ENCODE assay signal across 24 cellular contexts in the genomic region with DNA sequence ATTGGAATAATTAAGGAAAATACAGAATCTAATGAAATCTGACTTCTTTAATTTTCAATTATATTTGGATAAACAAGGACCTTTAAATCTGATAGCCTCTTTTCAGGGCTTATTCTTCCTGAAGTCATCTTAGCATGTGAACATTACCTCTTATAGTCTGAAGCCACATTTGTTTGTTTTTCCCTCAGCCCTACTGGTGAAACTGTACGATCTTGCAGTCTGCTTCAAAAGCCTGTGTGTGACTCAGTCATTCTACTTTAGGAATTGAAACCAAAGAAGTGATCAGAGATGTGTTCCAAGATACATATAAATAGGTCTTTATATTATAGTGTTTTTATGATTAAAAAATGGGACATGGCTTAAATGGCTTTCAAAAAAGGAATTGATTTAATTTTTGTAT.
DNase-seq lines count a peak whose midpoint lies in the region; ATAC-seq and TF ChIP-seq lines count a peak whose summit lies in the region.
"Had no signal": no experiment of that assay in that cellular context is flagged by ENCODE, and none has a peak within 500 bp of the region (broad histone marks: within the 10 kb centered on the region; RNA-seq: fewer than 3 reads in every experiment).

No MANE protein-coding gene starts in this region.

- H3K4me1 ChIP-seq in fibroblast of lung (ENCODE audit: control insufficient read depth, extremely low read depth, insufficient read depth, low read length) (no peaks in the 10 kb centered on the region), sigmoid colon (no peaks in the 10 kb centered on the region)
- H3K4me1 ChIP-seq: BLaER1 treated with 17β-estradiol and CSF1 and Interleukin-3, amounts not matched to agents 10 nM and 100 nM; thyroid gland had no signal

- no peak overlapping the region for H3K9ac ChIP-seq in fibroblast of lung (ENCODE audit: insufficient read depth, low read length)
- H3K9ac ChIP-seq: BLaER1 treated with 17β-estradiol and CSF1 and Interleukin-3, amounts not matched to agents 10 nM and 100 nM had no signal

- no peak overlapping the region for H2AFZ ChIP-seq in fibroblast of lung (ENCODE audit: low read length)

- no peak for TF ChIP-seq EP300 in sigmoid colon (IDR thresholded peaks at IDR 0.05)

- WGBS in sigmoid colon, 2 donors = 50 to 54% methylated on average over 1 of the region's 1 CpG

- H3K27me3 ChIP-seq in fibroblast of lung (ENCODE audit: control insufficient read depth, insufficient read depth, low read length) (no peaks in the 10 kb centered on the region), sigmoid colon (no peaks in the 10 kb centered on the region)
- H3K27me3 ChIP-seq: BLaER1 treated with 17β-estradiol and CSF1 and Interleukin-3, amounts not matched to agents 10 nM and 100 nM; thyroid gland had no signal

- peaks cover 0 to 6% (median 0%) of the 10 kb centered on the region in 6 donors for H3K9me3 Mint-ChIP-seq in immature natural killer cell
- H3K9me3 Mint-ChIP-seq: activated CD4-positive, alpha-beta memory T cell treated with anti-CD3 and anti-CD28 coated beads, Interleukin-2, amount 10 ng/mL, durations not matched to agents 7 days and 5 days; activated naive CD4-positive, alpha-beta T cell treated with anti-CD3 and anti-CD28 coated beads, Interleukin-2, amount 10 ng/mL, durations not matched to agents 7 days and 5 days; brain; dendritic cell treated with granulocyte-macrophage colony-stimulating factor and Interleukin-4, amounts not matched to agents 40 ng/mL and 50 ng/mL, for 4 days; mesothelial cell of epicardium; stimulated activated naive B cell treated with anti-CD40 and anti-IgM and Interleukin-4, amounts not matched to agents 10 μg/mL and 1 μg/mL and 100 μg/mL, for 72 hours; T-helper 1 cell treated with Interleukin-12 subunit alpha and Interleukin-12 subunit beta and Interleukin-4 antibody, amounts not matched to agents 30 μg/mL and 1 μg/mL, for 36 hours; WTC11 had no signal

- peaks cover 0 to 1% (median 0%) of the 10 kb centered on the region in 3 donors for H3K27me3 Mint-ChIP-seq in immature natural killer cell (ENCODE audit: low read depth in 3 of 3)
- H3K27me3 Mint-ChIP-seq: activated CD4-positive, alpha-beta memory T cell treated with anti-CD3 and anti-CD28 coated beads, Interleukin-2, amount 10 ng/mL, durations not matched to agents 7 days and 5 days; activated naive CD4-positive, alpha-beta T cell treated with anti-CD3 and anti-CD28 coated beads, Interleukin-2, amount 10 ng/mL, durations not matched to agents 7 days and 5 days; dendritic cell treated with granulocyte-macrophage colony-stimulating factor and Interleukin-4, amounts not matched to agents 40 ng/mL and 50 ng/mL, for 4 days had no signal

- no peaks in the 10 kb centered on the region for H3K36me3 Mint-ChIP-seq in immature natural killer cell
- H3K36me3 Mint-ChIP-seq: activated naive CD4-positive, alpha-beta T cell treated with anti-CD3 and anti-CD28 coated beads, Interleukin-2, amount 10 ng/mL, durations not matched to agents 7 days and 5 days; brain; mesothelial cell of epicardium; stimulated activated naive B cell treated with anti-CD40 and anti-IgM and Interleukin-4, amounts not matched to agents 10 μg/mL and 1 μg/mL and 100 μg/mL, for 72 hours; WTC11 had no signal

- no peaks in the 10 kb centered on the region for H3K79me2 ChIP-seq in fibroblast of lung (ENCODE audit: control insufficient read depth, insufficient read depth, low read length)

- H3K4me3 ChIP-seq in fibroblast of lung (replicated peaks in 1 of 4; ENCODE audit: control extremely low read depth in 1 of 4, insufficient read depth in 1 of 4, low read depth in 3 of 4, low read length in 4 of 4) = no peak overlapping the region
- H3K4me3 ChIP-seq in sigmoid colon = no peak overlapping the region
- H3K4me3 ChIP-seq: BLaER1 treated with 17β-estradiol and CSF1 and Interleukin-3, amounts not matched to agents 10 nM and 100 nM; thyroid gland had no signal

- H3K4me1 Mint-ChIP-seq in immature natural killer cell = no peaks in the 10 kb centered on the region
- H3K4me1 Mint-ChIP-seq: activated CD4-positive, alpha-beta memory T cell treated with anti-CD3 and anti-CD28 coated beads, Interleukin-2, amount 10 ng/mL, durations not matched to agents 7 days and 5 days; activated naive CD4-positive, alpha-beta T cell treated with anti-CD3 and anti-CD28 coated beads, Interleukin-2, amount 10 ng/mL, durations not matched to agents 7 days and 5 days; mesothelial cell of epicardium; stimulated activated naive B cell treated with anti-CD40 and anti-IgM and Interleukin-4, amounts not matched to agents 10 μg/mL and 1 μg/mL and 100 μg/mL, for 72 hours had no signal

- H3K27ac Mint-ChIP-seq in immature natural killer cell = no peak overlapping the region
- H3K27ac Mint-ChIP-seq: activated CD4-positive, alpha-beta memory T cell treated with anti-CD3 and anti-CD28 coated beads, Interleukin-2, amount 10 ng/mL, durations not matched to agents 7 days and 5 days; activated naive CD4-positive, alpha-beta T cell treated with anti-CD3 and anti-CD28 coated beads, Interleukin-2, amount 10 ng/mL, durations not matched to agents 7 days and 5 days; brain; dendritic cell treated with granulocyte-macrophage colony-stimulating factor and Interleukin-4, amounts not matched to agents 40 ng/mL and 50 ng/mL, for 4 days; mesothelial cell of epicardium; stimulated activated naive B cell treated with anti-CD40 and anti-IgM and Interleukin-4, amounts not matched to agents 10 μg/mL and 1 μg/mL and 100 μg/mL, for 72 hours; T-helper 1 cell treated with Interleukin-12 subunit alpha and Interleukin-12 subunit beta and Interleukin-4 antibody, amounts not matched to agents 30 μg/mL and 1 μg/mL, for 36 hours; WTC11 had no signal

- no peak for TF ChIP-seq CTCF in fibroblast of lung (conservative IDR thresholded peaks at IDR 0.05 in 1 of 2, IDR thresholded peaks at IDR 0.05 in 1 of 2; ENCODE audit: low read depth in 1 of 2, low read length in 2 of 2)
- no peak for TF ChIP-seq CTCF in sigmoid colon (IDR thresholded peaks at IDR 0.05)

- in situ Hi-C loops in SK-MEL-5 (cut with HindIII; ENCODE audit: low pct_unique_long_range_greater_than_20kb, low sequenced_read_pairs) = no loop called here

- H3K4me3 Mint-ChIP-seq in immature natural killer cell = no peak overlapping the region
- H3K4me3 Mint-ChIP-seq: activated CD4-positive, alpha-beta memory T cell treated with anti-CD3 and anti-CD28 coated beads, Interleukin-2, amount 10 ng/mL, durations not matched to agents 7 days and 5 days; activated naive CD4-positive, alpha-beta T cell treated with anti-CD3 and anti-CD28 coated beads, Interleukin-2, amount 10 ng/mL, durations not matched to agents 7 days and 5 days; brain; dendritic cell treated with granulocyte-macrophage colony-stimulating factor and Interleukin-4, amounts not matched to agents 40 ng/mL and 50 ng/mL, for 4 days; mesothelial cell of epicardium; stimulated activated naive B cell treated with anti-CD40 and anti-IgM and Interleukin-4, amounts not matched to agents 10 μg/mL and 1 μg/mL and 100 μg/mL, for 72 hours; T-helper 1 cell treated with Interleukin-12 subunit alpha and Interleukin-12 subunit beta and Interleukin-4 antibody, amounts not matched to agents 30 μg/mL and 1 μg/mL, for 36 hours; WTC11 had no signal

- H4K20me1 ChIP-seq in fibroblast of lung (ENCODE audit: control insufficient read depth, extremely low read depth, insufficient read depth, low read length) = no peaks in the 10 kb centered on the region
- H4K20me1 ChIP-seq: BLaER1 treated with 17β-estradiol and CSF1 and Interleukin-3, amounts not matched to agents 10 nM and 100 nM had no signal

- intact Hi-C loops in sigmoid colon (cut with DNase I) = no loop called here

- no peak overlapping the region for H3K27ac ChIP-seq in fibroblast of lung (ENCODE audit: insufficient read depth, low read length)
- H3K27ac ChIP-seq in sigmoid colon = no peak overlapping the region
- H3K27ac ChIP-seq: 22Rv1; BLaER1 treated with 17β-estradiol and CSF1 and Interleukin-3, amounts not matched to agents 10 nM and 100 nM; thyroid gland had no signal

- no peak for ATAC-seq in GM18867 (IDR thresholded peaks at IDR 0.05; ENCODE audit: unreplicated experiment)
- ATAC-seq: stimulated activated naive B cell treated with anti-CD40 and anti-IgM and Interleukin-4, amounts not matched to agents 10 μg/mL and 1 μg/mL and 100 μg/mL, for 72 hours; WTC11 had no signal

- no peak for TF ChIP-seq POLR2A in sigmoid colon (IDR thresholded peaks at IDR 0.05)

- H3K9me3 ChIP-seq in fibroblast of lung (ENCODE audit: control insufficient read depth, insufficient read depth, low read depth, low read length) = no peaks in the 10 kb centered on the region
- no peaks in the 10 kb centered on the region for H3K9me3 ChIP-seq in sigmoid colon
- H3K9me3 ChIP-seq: BLaER1 treated with 17β-estradiol and CSF1 and Interleukin-3, amounts not matched to agents 10 nM and 100 nM; thyroid gland had no signal

- no peaks in the 10 kb centered on the region for H3K36me3 ChIP-seq in fibroblast of lung (ENCODE audit: control insufficient read depth, insufficient read depth, low read length)
- no peaks in the 10 kb centered on the region for H3K36me3 ChIP-seq in sigmoid colon
- H3K36me3 ChIP-seq: BLaER1 treated with 17β-estradiol and CSF1 and Interleukin-3, amounts not matched to agents 10 nM and 100 nM; thyroid gland had no signal

- no peak overlapping the region for H3K4me2 ChIP-seq in fibroblast of lung (ENCODE audit: extremely low read depth, insufficient read depth, low read length)
- H3K4me2 ChIP-seq: BLaER1 treated with 17β-estradiol and CSF1 and Interleukin-3, amounts not matched to agents 10 nM and 100 nM had no signal

- DNase-seq in NCI-H2029 treated with DMSO at 0.1 percent for 48 hours (lab: John Stamatoyannopoulos, UW) (peak; percentile 3), NCI-H2029 (lab: John Stamatoyannopoulos, UW) (no peak), SK-MEL-5 (ENCODE audit: low read depth, low spot score) (peak; percentile 71), fibroblast of lung (ENCODE audit: low read depth in 2 of 2) (peak; percentile 6 to 27), renal cortical epithelial cell (ENCODE audit: low read depth) (peak; percentile 36), immature natural killer cell (no peak), sigmoid colon (no peak)
- DNase-seq: activated CD4-positive, alpha-beta memory T cell treated with anti-CD3 and anti-CD28 coated beads, Interleukin-2, amount 10 ng/mL, durations not matched to agents 7 days and 5 days; activated naive CD4-positive, alpha-beta T cell treated with anti-CD3 and anti-CD28 coated beads, Interleukin-2, amount 10 ng/mL, durations not matched to agents 7 days and 5 days; activated T-cell treated with anti-CD3 and anti-CD28 coated beads, Interleukin-2, amount 50 U/mL, for 1 hour; kidney; NCI-H446 treated with DMSO at 0.1 percent for 48 hours; Right ventricle myocardium superior; stimulated activated CD4-positive, alpha-beta T cell treated with anti-CD3 and anti-CD28 coated beads, Interleukin-15, amount 100 ng/mL, for 24 hours; stimulated activated naive B cell treated with anti-CD40 and anti-IgM and Interleukin-4, amounts not matched to agents 10 μg/mL and 1 μg/mL and 100 μg/mL, for 72 hours; thyroid gland had no signal

Comparison
In these comparisons a context has a peak if more than half of its experiments do, and no peak if none do; other contexts are left out.
1. DNase-seq: peak in NCI-H2029 treated with DMSO at 0.1 percent for 48 hours (single experiment), SK-MEL-5 (single experiment), fibroblast of lung (2 of 2) and renal cortical epithelial cell (single experiment); none in NCI-H2029 (single experiment), immature natural killer cell (0 of 3) and sigmoid colon (single experiment).